In genomic region chrX:22686138-22686541, GRCh38 we compare ENCODE assay signal across 10 cellular contexts.
DNase-seq lines count a peak whose midpoint lies in the region; ATAC-seq and TF ChIP-seq lines count a peak whose summit lies in the region.
"Had no signal": no experiment of that assay in that cellular context is flagged by ENCODE, and none has a peak within 500 bp of the region (broad histone marks: within the 10 kb centered on the region; RNA-seq: fewer than 3 reads in every experiment).

No MANE protein-coding gene starts in this region.

- H3K27me3 ChIP-seq in ACC112 (ENCODE audit: insufficient read depth, low read length) (no peaks in the 10 kb centered on the region), cardiac muscle cell (no peaks in the 10 kb centered on the region)

- H3K4me3 ChIP-seq in ACC112 (ENCODE audit: low read depth, low read length) (peak overlapping the region; percentile 43; the same call in 1 of the 2 replicates), cardiac muscle cell (no peak overlapping the region)

- H3K27ac ChIP-seq in ACC112 (ENCODE audit: low read depth, low read length): no peak overlapping the region
- no peak overlapping the region for H3K27ac ChIP-seq in cardiac muscle cell

- H3K36me3 ChIP-seq in ACC112 (ENCODE audit: insufficient read depth, low read length) (no peaks in the 10 kb centered on the region), cardiac muscle cell (no peaks in the 10 kb centered on the region)

- H3K36me3 Mint-ChIP-seq in activated T-cell treated with anti-CD3 and anti-CD28 coated beads, Interleukin-2, amount 50 U/mL, for 72 hours (ENCODE audit: insufficient read depth in 2 of 2): no peaks in the 10 kb centered on the region
- no peaks in the 10 kb centered on the region for H3K36me3 Mint-ChIP-seq in activated T-helper 2 cell treated with anti-CD3 and anti-CD28 coated beads, Interferon-gamma antibody, Interleukin-2, Interleukin-4, amounts not matched to agents 10 μg/mL and 5 μg/mL and 100 μg/mL, durations not matched to agents 14 hours and 24 hours and 36 hours (ENCODE audit: low read depth)

- no peak for ATAC-seq in activated T-cell treated with anti-CD3 and anti-CD28 coated beads, Interleukin-2, amount 50 U/mL, for 72 hours (replicated peaks in 1 of 2)
- ATAC-seq in GM21619 (IDR thresholded peaks at IDR 0.05; ENCODE audit: unreplicated experiment) (no peak), omental fat pad (ENCODE audit: low FRiP score) (no peak)

- no peaks in the 10 kb centered on the region for H3K4me1 Mint-ChIP-seq in activated T-cell treated with anti-CD3 and anti-CD28 coated beads, Interleukin-2, amount 50 U/mL, for 72 hours (ENCODE audit: low read depth)
- no peaks in the 10 kb centered on the region for H3K4me1 Mint-ChIP-seq in activated T-helper 2 cell treated with anti-CD3 and anti-CD28 coated beads, Interferon-gamma antibody, Interleukin-2, Interleukin-4, amounts not matched to agents 10 μg/mL and 5 μg/mL and 100 μg/mL, durations not matched to agents 14 hours and 24 hours and 36 hours (ENCODE audit: low read depth)

- peaks cover 18% of the 10 kb centered on the region for H3K4me1 ChIP-seq in ACC112 (ENCODE audit: control insufficient read depth, insufficient read depth, low read length, unreplicated experiment)
- peaks cover 15% of the 10 kb centered on the region for H3K4me1 ChIP-seq in cardiac muscle cell (ENCODE audit: low read depth)

- no peak overlapping the region for H3K4me3 Mint-ChIP-seq in activated T-cell treated with anti-CD3 and anti-CD28 coated beads, Interleukin-2, amount 50 U/mL, for 72 hours
- no peak overlapping the region for H3K4me3 Mint-ChIP-seq in activated T-helper 2 cell treated with anti-CD3 and anti-CD28 coated beads, Interferon-gamma antibody, Interleukin-2, Interleukin-4, amounts not matched to agents 10 μg/mL and 5 μg/mL and 100 μg/mL, durations not matched to agents 14 hours and 24 hours and 36 hours (ENCODE audit: low read depth)

- H3K27me3 Mint-ChIP-seq in activated T-cell treated with anti-CD3 and anti-CD28 coated beads, Interleukin-2, amount 50 U/mL, for 72 hours (ENCODE audit: low read depth): peaks cover 6% of the 10 kb centered on the region
- no peaks in the 10 kb centered on the region for H3K27me3 Mint-ChIP-seq in activated T-helper 2 cell treated with anti-CD3 and anti-CD28 coated beads, Interferon-gamma antibody, Interleukin-2, Interleukin-4, amounts not matched to agents 10 μg/mL and 5 μg/mL and 100 μg/mL, durations not matched to agents 14 hours and 24 hours and 36 hours (ENCODE audit: low read depth)

- TF ChIP-seq CTCF in cardiac muscle cell (IDR thresholded peaks at IDR 0.05; ENCODE audit: low read depth, low read length) (no peak), omental fat pad (IDR thresholded peaks at IDR 0.05) (no peak)

- H3K9me3 Mint-ChIP-seq in activated T-cell treated with anti-CD3 and anti-CD28 coated beads, Interleukin-2, amount 50 U/mL, for 72 hours: no peaks in the 10 kb centered on the region
- H3K9me3 Mint-ChIP-seq in activated T-helper 2 cell treated with anti-CD3 and anti-CD28 coated beads, Interferon-gamma antibody, Interleukin-2, Interleukin-4, amounts not matched to agents 10 μg/mL and 5 μg/mL and 100 μg/mL, durations not matched to agents 14 hours and 24 hours and 36 hours: no peaks in the 10 kb centered on the region

- no peaks in the 10 kb centered on the region for H3K79me2 ChIP-seq in ACC112 (ENCODE audit: control insufficient read depth, insufficient read depth, low read length, unreplicated experiment)

- H3K9me3 ChIP-seq in cardiac muscle cell (ENCODE audit: low read depth): no peaks in the 10 kb centered on the region

- no peak overlapping the region for H3K27ac Mint-ChIP-seq in activated T-cell treated with anti-CD3 and anti-CD28 coated beads, Interleukin-2, amount 50 U/mL, for 72 hours
- H3K27ac Mint-ChIP-seq in activated T-helper 2 cell treated with anti-CD3 and anti-CD28 coated beads, Interferon-gamma antibody, Interleukin-2, Interleukin-4, amounts not matched to agents 10 μg/mL and 5 μg/mL and 100 μg/mL, durations not matched to agents 14 hours and 24 hours and 36 hours: no peak overlapping the region

- H2AFZ ChIP-seq in ACC112 (ENCODE audit: low read length, unreplicated experiment): peak overlapping the region; percentile 32

- DNase-seq in M059J (ENCODE audit: low read depth): peak; percentile 34
- peak; percentile 3 for DNase-seq in SK-N-DZ (ENCODE audit: low spot score)
- DNase-seq in cardiac muscle cell (ENCODE audit: low read depth in 1 of 2, low spot score in 1 of 2): peak; percentile 4 to 81
- no peak for DNase-seq in activated T-cell treated with anti-CD3 and anti-CD28 coated beads, Interleukin-2, amount 50 U/mL, for 72 hours
- no peak for DNase-seq in omental fat pad (ENCODE audit: low spot score)
- no peak for DNase-seq in activated T-helper 2 cell treated with anti-CD3 and anti-CD28 coated beads, Interferon-gamma antibody, Interleukin-2, Interleukin-4, amounts not matched to agents 10 μg/mL and 5 μg/mL and 100 μg/mL, durations not matched to agents 14 hours and 24 hours and 36 hours (ENCODE audit: low spot score)
- DNase-seq: DND-41; stimulated activated CD4-positive, alpha-beta T cell treated with anti-CD3 and anti-CD28 coated beads, Interleukin-12 subunit alpha, Interleukin-12 subunit beta, amount 100 ng/mL, for 4 hours had no signal

- intact Hi-C loops in activated T-helper 2 cell treated with anti-CD3 and anti-CD28 coated beads, Interferon-gamma antibody, Interleukin-2, Interleukin-4, amounts not matched to agents 10 μg/mL and 5 μg/mL and 100 μg/mL, durations not matched to agents 14 hours and 24 hours and 36 hours (cut with micrococcal nuclease): no loop called here

Comparison
In these comparisons a context has a peak if more than half of its experiments do, and no peak if none do; other contexts are left out.
1. DNase-seq: peak in M059J (single experiment), SK-N-DZ (single experiment) and cardiac muscle cell (2 of 2); none in activated T-cell treated with anti-CD3 and anti-CD28 coated beads, Interleukin-2, amount 50 U/mL, for 72 hours (0 of 2), omental fat pad (single experiment) and activated T-helper 2 cell treated with anti-CD3 and anti-CD28 coated beads, Interferon-gamma antibody, Interleukin-2, Interleukin-4, amounts not matched to agents 10 μg/mL and 5 μg/mL and 100 μg/mL, durations not matched to agents 14 hours and 24 hours and 36 hours (single experiment).